In the genomic region with DNA sequence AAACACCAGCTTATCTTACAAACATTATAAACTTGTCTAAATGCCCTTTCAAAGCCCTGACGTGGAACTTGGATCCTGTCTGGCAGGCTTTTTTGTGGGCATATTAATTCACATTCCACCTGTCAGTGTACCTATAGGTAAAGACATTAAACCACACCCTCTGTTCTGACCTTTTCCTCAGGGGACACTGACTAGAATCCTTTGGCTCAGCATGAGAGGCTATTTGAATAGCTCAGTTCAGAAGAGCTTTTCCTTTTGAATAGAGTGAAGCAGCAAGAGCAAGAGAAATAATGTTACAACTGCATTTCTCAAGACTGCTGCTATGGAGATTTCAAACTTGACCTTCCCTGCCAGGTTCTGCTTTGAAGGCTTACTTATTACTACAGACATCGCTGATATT, we compare ENCODE assay signal across 11 cellular contexts.
DNase-seq lines count a peak whose midpoint lies in the region; ATAC-seq, FAIRE-seq and TF ChIP-seq lines count a peak whose summit lies in the region.
"Had no signal": no experiment of that assay in that cellular context is flagged by ENCODE, and none has a peak within 500 bp of the region (broad histone marks: within the 10 kb centered on the region; RNA-seq: fewer than 3 reads in every experiment).

No MANE protein-coding gene starts in this region.

- intact Hi-C loops in adrenal gland (cut with DNase I), result no loop called here
- intact Hi-C loops in testis (cut with DNase I; ENCODE audit: low total_unique reads), result no loop called here

- H3K36me3 ChIP-seq in adrenal gland (replicated peaks in 1 of 2) (no peaks in the 10 kb centered on the region), testis (ENCODE audit: low read depth, missing control alignments) (no peaks in the 10 kb centered on the region)

- TF ChIP-seq POLR2A in adrenal gland (IDR thresholded peaks at IDR 0.05) (peak in 1 of 2 donors; percentile 46), testis (IDR thresholded peaks at IDR 0.05) (no peak)

- no peaks in the 10 kb centered on the region for H3K27me3 Mint-ChIP-seq in activated CD8-positive, alpha-beta memory T cell treated with anti-CD3 and anti-CD28 coated beads, Interleukin-2, amount 10 ng/mL, durations not matched to agents 7 days and 5 days

- peak overlapping the region in 4 of 5 donors; percentile 32 to 58 (median 44) for H3K27ac ChIP-seq in adrenal gland
- H3K27ac ChIP-seq in testis, result peak overlapping the region in 1 of 2 donors; percentile 12

- 37 to 46% (median 41%) methylated on average over 2 of the region's 2 CpGs for WGBS in adrenal gland, 4 donors
- WGBS in testis, 2 donors, result 39 to 40% methylated on average over 2 of the region's 2 CpGs

- CTCF ChIA-PET in activated CD8-positive, alpha-beta memory T cell treated with anti-CD3 and anti-CD28 coated beads, Interleukin-2, amount 10 ng/mL, durations not matched to agents 7 days and 5 days (lab: Charles Lee), result no interaction called here

- peaks cover 4% of the 10 kb centered on the region for H3K36me3 Mint-ChIP-seq in activated CD8-positive, alpha-beta memory T cell treated with anti-CD3 and anti-CD28 coated beads, Interleukin-2, amount 10 ng/mL, durations not matched to agents 7 days and 5 days

- H3K9me3 ChIP-seq in adrenal gland (replicated peaks in 1 of 3) (no peaks in the 10 kb centered on the region), testis (no peaks in the 10 kb centered on the region)

- DNase-seq in NOMO-1 treated with DMSO at 0.1 percent for 48 hours (lab: John Stamatoyannopoulos, UW; ENCODE audit: unreplicated experiment) (peak; percentile 59), NOMO-1 treated with dmso at 0.1 percent for 144 hours (lab: John Stamatoyannopoulos, UW; ENCODE audit: unreplicated experiment) (no peak), adrenal gland (peak in 1 of 7 donors; percentile 31), testis (peak; percentile 47), DMS 273 treated with DMSO at 0.1 percent for 48 hours (lab: John Stamatoyannopoulos, UW) (no peak)
- no peak for DNase-seq in activated CD8-positive, alpha-beta memory T cell treated with anti-CD3 and anti-CD28 coated beads, Interleukin-2, amount 10 ng/mL, durations not matched to agents 7 days and 5 days
- DNase-seq: HFFc6 had no signal

- H3K4me3 ChIP-seq in adrenal gland, result no peak overlapping the region
- H3K4me3 ChIP-seq in testis, result no peak overlapping the region
- H3K4me3 ChIP-seq: K562 had no signal

- peaks cover 11 to 36% of the 10 kb centered on the region in 2 donors for H3K4me1 ChIP-seq in adrenal gland (replicated peaks in 1 of 2)
- peaks cover 21% of the 10 kb centered on the region for H3K4me1 ChIP-seq in testis

- H3K4me3 Mint-ChIP-seq in activated CD8-positive, alpha-beta memory T cell treated with anti-CD3 and anti-CD28 coated beads, Interleukin-2, amount 10 ng/mL, durations not matched to agents 7 days and 5 days, result no peak overlapping the region
- H3K4me3 Mint-ChIP-seq: HFFc6 had no signal

- H3K4me1 Mint-ChIP-seq in activated CD8-positive, alpha-beta memory T cell treated with anti-CD3 and anti-CD28 coated beads, Interleukin-2, amount 10 ng/mL, durations not matched to agents 7 days and 5 days, result peaks cover 11% of the 10 kb centered on the region

- FAIRE-seq in islet of Langerhans (lab: Jason Lieb, UNC), result peak; percentile 94
- FAIRE-seq: GM12892, K562 had no signal

- H3K27me3 ChIP-seq in adrenal gland (no peaks in the 10 kb centered on the region), testis (no peaks in the 10 kb centered on the region)

- no peaks in the 10 kb centered on the region for H3K9me3 Mint-ChIP-seq in activated CD8-positive, alpha-beta memory T cell treated with anti-CD3 and anti-CD28 coated beads, Interleukin-2, amount 10 ng/mL, durations not matched to agents 7 days and 5 days (ENCODE audit: low read depth)
- H3K9me3 Mint-ChIP-seq: HFFc6 had no signal

- ATAC-seq in GM21515 (IDR thresholded peaks at IDR 0.05; ENCODE audit: unreplicated experiment), result no peak
- no peak for ATAC-seq in activated CD8-positive, alpha-beta memory T cell treated with anti-CD3 and anti-CD28 coated beads, Interleukin-2, amount 10 ng/mL, durations not matched to agents 7 days and 5 days
- ATAC-seq: K562 had no signal

- no peak overlapping the region for H3K27ac Mint-ChIP-seq in activated CD8-positive, alpha-beta memory T cell treated with anti-CD3 and anti-CD28 coated beads, Interleukin-2, amount 10 ng/mL, durations not matched to agents 7 days and 5 days
- H3K27ac Mint-ChIP-seq: HFFc6 had no signal

- no peak for TF ChIP-seq CTCF in adrenal gland (IDR thresholded peaks at IDR 0.05)
- TF ChIP-seq CTCF in testis (IDR thresholded peaks at IDR 0.05), result no peak

Comparison
In these comparisons a context has a peak if more than half of its experiments do, and no peak if none do; other contexts are left out.
1. DNase-seq: peak in NOMO-1 treated with DMSO at 0.1 percent for 48 hours (single experiment) and testis (single experiment); none in NOMO-1 treated with dmso at 0.1 percent for 144 hours (single experiment), DMS 273 treated with DMSO at 0.1 percent for 48 hours (single experiment) and activated CD8-positive, alpha-beta memory T cell treated with anti-CD3 and anti-CD28 coated beads, Interleukin-2, amount 10 ng/mL, durations not matched to agents 7 days and 5 days (single experiment).